In the genomic region with DNA sequence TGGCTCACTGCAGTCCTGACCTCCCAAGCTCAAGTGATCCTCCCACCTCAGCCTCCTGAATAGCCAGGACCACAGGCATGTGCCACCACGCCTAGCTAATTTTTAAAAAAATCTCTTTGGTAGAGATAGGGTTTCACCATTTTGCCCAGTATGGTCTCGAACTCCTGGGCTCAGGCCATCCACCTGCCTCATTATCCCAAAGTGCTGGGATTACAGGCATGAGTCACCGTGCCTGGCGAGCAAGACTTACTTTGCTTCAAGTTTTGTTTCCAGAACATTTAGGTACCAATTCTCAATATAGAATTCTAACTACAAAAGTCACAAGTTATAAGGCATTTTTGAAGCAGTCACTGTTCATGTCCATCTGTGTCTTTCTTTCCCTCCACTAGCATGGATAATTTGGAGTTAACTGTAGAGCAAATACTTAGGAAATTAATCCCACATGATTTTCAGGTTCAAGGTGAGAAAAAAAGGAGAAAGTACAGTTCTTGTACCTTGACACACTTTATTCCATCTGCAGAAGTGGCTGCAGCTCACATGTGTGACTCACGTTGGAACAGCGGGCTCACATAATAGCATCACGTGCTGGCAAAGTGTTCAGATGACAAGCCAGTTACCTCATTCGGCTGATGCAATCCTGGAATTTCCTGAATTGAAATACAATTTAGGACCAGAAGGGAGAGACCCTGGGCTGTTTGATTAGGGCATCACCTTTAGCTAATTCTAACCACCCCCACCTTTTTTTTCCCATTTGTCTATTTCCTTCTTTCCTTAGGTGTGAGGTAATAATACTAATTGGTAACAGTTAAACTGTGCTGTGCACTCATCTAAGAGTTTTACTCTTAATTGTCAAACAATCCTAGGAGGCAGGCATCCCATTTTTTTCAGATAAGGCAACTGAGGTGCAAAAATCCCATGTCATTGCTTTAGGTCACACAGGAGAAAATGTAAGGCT, we compare ENCODE assay signal across 1 cellular context.
TF ChIP-seq lines count a peak whose summit lies in the region.

No MANE protein-coding gene starts in this region.

TF ChIP-seq in K562, 482 proteins besides CTCF, POLR2A, EP300 and RAD21 (continued from another document and continues in another):
- TF ChIP-seq, protein P1, sequence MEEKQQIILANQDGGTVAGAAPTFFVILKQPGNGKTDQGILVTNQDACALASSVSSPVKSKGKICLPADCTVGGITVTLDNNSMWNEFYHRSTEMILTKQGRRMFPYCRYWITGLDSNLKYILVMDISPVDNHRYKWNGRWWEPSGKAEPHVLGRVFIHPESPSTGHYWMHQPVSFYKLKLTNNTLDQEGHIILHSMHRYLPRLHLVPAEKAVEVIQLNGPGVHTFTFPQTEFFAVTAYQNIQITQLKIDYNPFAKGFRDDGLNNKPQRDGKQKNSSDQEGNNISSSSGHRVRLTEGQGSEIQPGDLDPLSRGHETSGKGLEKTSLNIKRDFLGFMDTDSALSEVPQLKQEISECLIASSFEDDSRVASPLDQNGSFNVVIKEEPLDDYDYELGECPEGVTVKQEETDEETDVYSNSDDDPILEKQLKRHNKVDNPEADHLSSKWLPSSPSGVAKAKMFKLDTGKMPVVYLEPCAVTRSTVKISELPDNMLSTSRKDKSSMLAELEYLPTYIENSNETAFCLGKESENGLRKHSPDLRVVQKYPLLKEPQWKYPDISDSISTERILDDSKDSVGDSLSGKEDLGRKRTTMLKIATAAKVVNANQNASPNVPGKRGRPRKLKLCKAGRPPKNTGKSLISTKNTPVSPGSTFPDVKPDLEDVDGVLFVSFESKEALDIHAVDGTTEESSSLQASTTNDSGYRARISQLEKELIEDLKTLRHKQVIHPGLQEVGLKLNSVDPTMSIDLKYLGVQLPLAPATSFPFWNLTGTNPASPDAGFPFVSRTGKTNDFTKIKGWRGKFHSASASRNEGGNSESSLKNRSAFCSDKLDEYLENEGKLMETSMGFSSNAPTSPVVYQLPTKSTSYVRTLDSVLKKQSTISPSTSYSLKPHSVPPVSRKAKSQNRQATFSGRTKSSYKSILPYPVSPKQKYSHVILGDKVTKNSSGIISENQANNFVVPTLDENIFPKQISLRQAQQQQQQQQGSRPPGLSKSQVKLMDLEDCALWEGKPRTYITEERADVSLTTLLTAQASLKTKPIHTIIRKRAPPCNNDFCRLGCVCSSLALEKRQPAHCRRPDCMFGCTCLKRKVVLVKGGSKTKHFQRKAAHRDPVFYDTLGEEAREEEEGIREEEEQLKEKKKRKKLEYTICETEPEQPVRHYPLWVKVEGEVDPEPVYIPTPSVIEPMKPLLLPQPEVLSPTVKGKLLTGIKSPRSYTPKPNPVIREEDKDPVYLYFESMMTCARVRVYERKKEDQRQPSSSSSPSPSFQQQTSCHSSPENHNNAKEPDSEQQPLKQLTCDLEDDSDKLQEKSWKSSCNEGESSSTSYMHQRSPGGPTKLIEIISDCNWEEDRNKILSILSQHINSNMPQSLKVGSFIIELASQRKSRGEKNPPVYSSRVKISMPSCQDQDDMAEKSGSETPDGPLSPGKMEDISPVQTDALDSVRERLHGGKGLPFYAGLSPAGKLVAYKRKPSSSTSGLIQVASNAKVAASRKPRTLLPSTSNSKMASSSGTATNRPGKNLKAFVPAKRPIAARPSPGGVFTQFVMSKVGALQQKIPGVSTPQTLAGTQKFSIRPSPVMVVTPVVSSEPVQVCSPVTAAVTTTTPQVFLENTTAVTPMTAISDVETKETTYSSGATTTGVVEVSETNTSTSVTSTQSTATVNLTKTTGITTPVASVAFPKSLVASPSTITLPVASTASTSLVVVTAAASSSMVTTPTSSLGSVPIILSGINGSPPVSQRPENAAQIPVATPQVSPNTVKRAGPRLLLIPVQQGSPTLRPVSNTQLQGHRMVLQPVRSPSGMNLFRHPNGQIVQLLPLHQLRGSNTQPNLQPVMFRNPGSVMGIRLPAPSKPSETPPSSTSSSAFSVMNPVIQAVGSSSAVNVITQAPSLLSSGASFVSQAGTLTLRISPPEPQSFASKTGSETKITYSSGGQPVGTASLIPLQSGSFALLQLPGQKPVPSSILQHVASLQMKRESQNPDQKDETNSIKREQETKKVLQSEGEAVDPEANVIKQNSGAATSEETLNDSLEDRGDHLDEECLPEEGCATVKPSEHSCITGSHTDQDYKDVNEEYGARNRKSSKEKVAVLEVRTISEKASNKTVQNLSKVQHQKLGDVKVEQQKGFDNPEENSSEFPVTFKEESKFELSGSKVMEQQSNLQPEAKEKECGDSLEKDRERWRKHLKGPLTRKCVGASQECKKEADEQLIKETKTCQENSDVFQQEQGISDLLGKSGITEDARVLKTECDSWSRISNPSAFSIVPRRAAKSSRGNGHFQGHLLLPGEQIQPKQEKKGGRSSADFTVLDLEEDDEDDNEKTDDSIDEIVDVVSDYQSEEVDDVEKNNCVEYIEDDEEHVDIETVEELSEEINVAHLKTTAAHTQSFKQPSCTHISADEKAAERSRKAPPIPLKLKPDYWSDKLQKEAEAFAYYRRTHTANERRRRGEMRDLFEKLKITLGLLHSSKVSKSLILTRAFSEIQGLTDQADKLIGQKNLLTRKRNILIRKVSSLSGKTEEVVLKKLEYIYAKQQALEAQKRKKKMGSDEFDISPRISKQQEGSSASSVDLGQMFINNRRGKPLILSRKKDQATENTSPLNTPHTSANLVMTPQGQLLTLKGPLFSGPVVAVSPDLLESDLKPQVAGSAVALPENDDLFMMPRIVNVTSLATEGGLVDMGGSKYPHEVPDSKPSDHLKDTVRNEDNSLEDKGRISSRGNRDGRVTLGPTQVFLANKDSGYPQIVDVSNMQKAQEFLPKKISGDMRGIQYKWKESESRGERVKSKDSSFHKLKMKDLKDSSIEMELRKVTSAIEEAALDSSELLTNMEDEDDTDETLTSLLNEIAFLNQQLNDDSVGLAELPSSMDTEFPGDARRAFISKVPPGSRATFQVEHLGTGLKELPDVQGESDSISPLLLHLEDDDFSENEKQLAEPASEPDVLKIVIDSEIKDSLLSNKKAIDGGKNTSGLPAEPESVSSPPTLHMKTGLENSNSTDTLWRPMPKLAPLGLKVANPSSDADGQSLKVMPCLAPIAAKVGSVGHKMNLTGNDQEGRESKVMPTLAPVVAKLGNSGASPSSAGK (IDR thresholded peaks at IDR 0.05), result peak; percentile 98
- TF ChIP-seq FOXA3 (CRISPR knock-in tag; conservative IDR thresholded peaks at IDR 0.05 in 1 of 2, IDR thresholded peaks at IDR 0.05 in 1 of 2) (no peak), CBX1 (IDR thresholded peaks at IDR 0.05; ENCODE audit: low read depth) (no peak), TCF7L2 (IDR thresholded peaks at IDR 0.05; ENCODE audit: low read depth, low read length) (no peak), ZNF583 (CRISPR knock-in tag; IDR thresholded peaks at IDR 0.05) (peak; percentile 45; the same call in 1 of the 2 replicates), POLR3G (IDR thresholded peaks at IDR 0.05; ENCODE audit: extremely low read depth, insufficient read length, insufficient replicate concordance) (no peak), SMARCB1 (IDR thresholded peaks at IDR 0.05; ENCODE audit: insufficient read length, low read depth) (no peak), ZFP30 (CRISPR knock-in tag; IDR thresholded peaks at IDR 0.05; ENCODE audit: borderline replicate concordance) (no peak), POLR2H (tag; IDR thresholded peaks at IDR 0.05; ENCODE audit: low read depth) (peak; percentile 61), DACH1 (IDR thresholded peaks at IDR 0.05; ENCODE audit: partially characterized antibody) (no peak), XRCC4 (IDR thresholded peaks at IDR 0.05; ENCODE audit: extremely low read depth, insufficient read depth, insufficient read length) (no peak), ZNF75A (CRISPR knock-in tag; IDR thresholded peaks at IDR 0.05) (no peak), JUND (IDR thresholded peaks at IDR 0.05; ENCODE audit: borderline replicate concordance, low read depth, low read length) (peak; percentile 97), JUND (tag; IDR thresholded peaks at IDR 0.05; ENCODE audit: borderline replicate concordance, low read depth, low read length) (peak; percentile 97), ZNF449 (CRISPR knock-in tag; IDR thresholded peaks at IDR 0.05) (peak; percentile 63; the same call in 1 of the 2 replicates), STAT5A (IDR thresholded peaks at IDR 0.05; ENCODE audit: borderline replicate concordance, low read length) (no peak), CBFA2T2 (conservative IDR thresholded peaks at IDR 0.05) (no peak; the same call in 1 of the 2 replicates), ZNF436 (CRISPR knock-in tag; IDR thresholded peaks at IDR 0.05) (no peak), NUFIP1 (IDR thresholded peaks at IDR 0.05; ENCODE audit: partially characterized antibody) (no peak), ARID2 (IDR thresholded peaks at IDR 0.05) (no peak), USF2 (CRISPR knock-in tag; IDR thresholded peaks at IDR 0.05) (peak; percentile 95), ETV6 (IDR thresholded peaks at IDR 0.05; ENCODE audit: borderline replicate concordance in 1 of 2, low read depth in 2 of 2, low read length in 1 of 2) (no peak), ETV6 (CRISPR knock-in tag; IDR thresholded peaks at IDR 0.05; ENCODE audit: borderline replicate concordance) (no peak), ZNF717 (CRISPR knock-in tag; IDR thresholded peaks at IDR 0.05) (no peak), DEAF1 (CRISPR knock-in tag; IDR thresholded peaks at IDR 0.05) (no peak), ZNF384 (IDR thresholded peaks at IDR 0.05; ENCODE audit: low read depth, low read length) (no peak)
- TF ChIP-seq, protein P2, sequence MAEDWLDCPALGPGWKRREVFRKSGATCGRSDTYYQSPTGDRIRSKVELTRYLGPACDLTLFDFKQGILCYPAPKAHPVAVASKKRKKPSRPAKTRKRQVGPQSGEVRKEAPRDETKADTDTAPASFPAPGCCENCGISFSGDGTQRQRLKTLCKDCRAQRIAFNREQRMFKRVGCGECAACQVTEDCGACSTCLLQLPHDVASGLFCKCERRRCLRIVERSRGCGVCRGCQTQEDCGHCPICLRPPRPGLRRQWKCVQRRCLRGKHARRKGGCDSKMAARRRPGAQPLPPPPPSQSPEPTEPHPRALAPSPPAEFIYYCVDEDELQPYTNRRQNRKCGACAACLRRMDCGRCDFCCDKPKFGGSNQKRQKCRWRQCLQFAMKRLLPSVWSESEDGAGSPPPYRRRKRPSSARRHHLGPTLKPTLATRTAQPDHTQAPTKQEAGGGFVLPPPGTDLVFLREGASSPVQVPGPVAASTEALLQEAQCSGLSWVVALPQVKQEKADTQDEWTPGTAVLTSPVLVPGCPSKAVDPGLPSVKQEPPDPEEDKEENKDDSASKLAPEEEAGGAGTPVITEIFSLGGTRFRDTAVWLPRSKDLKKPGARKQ (CRISPR knock-in tag; IDR thresholded peaks at IDR 0.05), result no peak
- TF ChIP-seq, protein P3, sequence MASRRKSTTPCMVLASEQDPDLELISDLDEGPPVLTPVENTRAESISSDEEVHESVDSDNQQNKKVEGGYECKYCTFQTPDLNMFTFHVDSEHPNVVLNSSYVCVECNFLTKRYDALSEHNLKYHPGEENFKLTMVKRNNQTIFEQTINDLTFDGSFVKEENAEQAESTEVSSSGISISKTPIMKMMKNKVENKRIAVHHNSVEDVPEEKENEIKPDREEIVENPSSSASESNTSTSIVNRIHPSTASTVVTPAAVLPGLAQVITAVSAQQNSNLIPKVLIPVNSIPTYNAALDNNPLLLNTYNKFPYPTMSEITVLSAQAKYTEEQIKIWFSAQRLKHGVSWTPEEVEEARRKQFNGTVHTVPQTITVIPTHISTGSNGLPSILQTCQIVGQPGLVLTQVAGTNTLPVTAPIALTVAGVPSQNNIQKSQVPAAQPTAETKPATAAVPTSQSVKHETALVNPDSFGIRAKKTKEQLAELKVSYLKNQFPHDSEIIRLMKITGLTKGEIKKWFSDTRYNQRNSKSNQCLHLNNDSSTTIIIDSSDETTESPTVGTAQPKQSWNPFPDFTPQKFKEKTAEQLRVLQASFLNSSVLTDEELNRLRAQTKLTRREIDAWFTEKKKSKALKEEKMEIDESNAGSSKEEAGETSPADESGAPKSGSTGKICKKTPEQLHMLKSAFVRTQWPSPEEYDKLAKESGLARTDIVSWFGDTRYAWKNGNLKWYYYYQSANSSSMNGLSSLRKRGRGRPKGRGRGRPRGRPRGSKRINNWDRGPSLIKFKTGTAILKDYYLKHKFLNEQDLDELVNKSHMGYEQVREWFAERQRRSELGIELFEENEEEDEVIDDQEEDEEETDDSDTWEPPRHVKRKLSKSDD (conservative IDR thresholded peaks at IDR 0.05; ENCODE audit: low read length), result no peak
